16 cellular contexts compared by ENCODE assay signal in the genomic region with DNA sequence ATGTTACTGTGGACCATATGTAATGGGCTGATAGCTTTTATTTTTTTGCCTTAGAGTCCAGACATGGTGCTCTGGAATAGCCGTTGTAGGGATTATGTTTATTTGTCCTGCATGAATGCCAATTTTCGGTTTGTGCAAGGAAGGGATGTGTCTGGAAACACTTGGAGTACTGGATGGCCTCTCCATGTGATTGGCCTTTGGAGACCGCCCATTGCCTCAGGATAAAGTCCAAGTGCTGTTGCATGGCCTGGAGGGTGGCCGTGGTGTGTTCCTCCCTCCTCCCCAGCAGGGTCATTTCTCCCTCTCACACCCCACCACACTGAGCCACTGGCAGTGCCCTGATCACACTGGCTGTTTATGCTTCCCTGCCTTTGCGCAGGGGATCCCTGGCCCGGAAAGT.
DNase-seq lines count a peak whose midpoint lies in the region; ATAC-seq, FAIRE-seq and TF ChIP-seq lines count a peak whose summit lies in the region.
"Had no signal": no experiment of that assay in that cellular context is flagged by ENCODE, and none has a peak within 500 bp of the region (broad histone marks: within the 10 kb centered on the region; RNA-seq: fewer than 3 reads in every experiment).

No MANE protein-coding gene starts in this region.

- H3K4me1 ChIP-seq in HepG2 (ENCODE audit: insufficient read depth, low read length): peaks cover 52% of the 10 kb centered on the region
- H3K4me1 ChIP-seq in upper lobe of right lung: no peaks in the 10 kb centered on the region
- H3K4me1 ChIP-seq in trophoblast cell (ENCODE audit: control insufficient read depth in 1 of 2, insufficient read depth in 2 of 2, low read length in 2 of 2): peaks cover 0 to 8% of the 10 kb centered on the region in 2 experiments
- H3K4me1 ChIP-seq: uterus had no signal

- ATAC-seq in HepG2 (no peak), upper lobe of right lung (peak; percentile 58), GM21367 (IDR thresholded peaks at IDR 0.05; ENCODE audit: unreplicated experiment) (no peak)
- ATAC-seq: effector memory CD8-positive, alpha-beta T cell had no signal

- intact Hi-C loops in HepG2 (cut with micrococcal nuclease; ENCODE audit: unreplicated experiment): no loop called here
- intact Hi-C loops in upper lobe of right lung (cut with DNase I): no loop called here

- H3K23ac ChIP-seq in trophoblast cell (ENCODE audit: low read length): no peak overlapping the region

- H3K27me3 ChIP-seq in HepG2 (ENCODE audit: control insufficient read depth in 1 of 2, insufficient read depth in 2 of 2, low read length in 2 of 2) (no peaks in the 10 kb centered on the region), upper lobe of right lung (no peaks in the 10 kb centered on the region), trophoblast cell (ENCODE audit: insufficient read depth, low read length) (no peaks in the 10 kb centered on the region)
- H3K27me3 ChIP-seq: BE2C, uterus had no signal

- H3K4me3 ChIP-seq in fibroblast of the aortic adventitia (ENCODE audit: low read depth, low read length) (no peak overlapping the region), HepG2 (replicated peaks in 1 of 3; ENCODE audit: insufficient read depth in 1 of 3, low read depth in 2 of 3, low read length in 3 of 3) (no peak overlapping the region), upper lobe of right lung (no peak overlapping the region), trophoblast cell (ENCODE audit: low read depth, low read length) (no peak overlapping the region)
- H3K4me3 ChIP-seq: uterus had no signal

- no peak overlapping the region for H2BK120ac ChIP-seq in trophoblast cell (ENCODE audit: insufficient read depth, low read length, poor library complexity)

- WGBS in HepG2 (ENCODE audit: low lambda C conversion rate): 95% methylated on average over 6 of the region's 6 CpGs
- WGBS in trophoblast cell (ENCODE audit: extremely low coverage, insufficient coverage, insufficient read length): no CpG with 5 or more reads among the region's 6 CpGs

- CTCF ChIA-PET in HepG2 (lab: Yijun Ruan, JAX; ENCODE audit: low intra/inter-chr PET ratio, low total read pairs): no interaction called here

- no peak overlapping the region for H3K14ac ChIP-seq in trophoblast cell (ENCODE audit: low read length)

- H4K8ac ChIP-seq in trophoblast cell (ENCODE audit: low read depth, low read length): no peak overlapping the region

- in situ Hi-C loops in HepG2 (cut with HindIII; ENCODE audit: extremely low pct_ligation_motif_present, low pct_unique_long_range_greater_than_20kb): no loop called here

- BruUV-seq in HepG2 (replicated peaks; lab: Mats Ljungman, UMichigan): no TSS peak

- H3K79me2 ChIP-seq in HepG2 (ENCODE audit: insufficient read depth, low read length) (peaks cover 39% of the 10 kb centered on the region), trophoblast cell (ENCODE audit: control insufficient read depth, insufficient read depth, low read length, poor library complexity) (no peaks in the 10 kb centered on the region)

- no peak for FAIRE-seq in HepG2 (lab: Jason Lieb, UNC)
- FAIRE-seq: G401.6 had no signal

- no peak overlapping the region for H2BK12ac ChIP-seq in trophoblast cell (ENCODE audit: low read length)

- no peak overlapping the region for H3K4ac ChIP-seq in trophoblast cell (ENCODE audit: low read depth, low read length)

- H3K27ac ChIP-seq in HepG2 (ENCODE audit: extremely low read length, insufficient read depth, low read length) (no peak overlapping the region), upper lobe of right lung (no peak overlapping the region), trophoblast cell (ENCODE audit: low read depth, low read length) (no peak overlapping the region)
- H3K27ac ChIP-seq: uterus had no signal

- H3K36me3 ChIP-seq in HepG2 (replicated peaks in 1 of 2; ENCODE audit: control insufficient read depth in 1 of 2, insufficient read depth in 2 of 2, low read length in 2 of 2) (peaks cover 27 to 57% of the 10 kb centered on the region in 2 experiments), upper lobe of right lung (no peaks in the 10 kb centered on the region), trophoblast cell (ENCODE audit: control insufficient read depth in 1 of 2, insufficient read depth in 2 of 2, low read length in 2 of 2) (peaks cover 8 to 28% of the 10 kb centered on the region in 2 experiments)
- H3K36me3 ChIP-seq: uterus had no signal

- no peak overlapping the region for H4K91ac ChIP-seq in trophoblast cell (ENCODE audit: low read depth, low read length)

- no peak for TF ChIP-seq CTCF in fibroblast of the aortic adventitia (IDR thresholded peaks at IDR 0.05; ENCODE audit: insufficient read depth, low read length)
- no peak for TF ChIP-seq CTCF in HepG2 (CRISPR knock-in tag; IDR thresholded peaks at IDR 0.05)
- TF ChIP-seq CTCF in upper lobe of right lung (IDR thresholded peaks at IDR 0.05): no peak

- TF ChIP-seq POLR2A in HepG2 (IDR thresholded peaks at IDR 0.05; ENCODE audit: insufficient read depth in 1 of 2, low read depth in 2 of 2, low read length in 2 of 2): no peak

- POLR2A ChIA-PET in HepG2 (lab: Yijun Ruan, JAX): no interaction called here

- TF ChIP-seq EP300 in HepG2 (IDR thresholded peaks at IDR 0.05; ENCODE audit: low read depth in 2 of 2, low read length in 2 of 2) (no peak), HepG2 (CRISPR knock-in tag; IDR thresholded peaks at IDR 0.05; ENCODE audit: borderline replicate concordance) (no peak)

- H4K20me1 ChIP-seq in HepG2 (ENCODE audit: insufficient read depth, low read length): 0 out of 2 replicates have a peak, but pooled peaks cover 2% of the 10 kb centered on the region

- H3K9ac ChIP-seq in HepG2 (ENCODE audit: insufficient read depth, low read depth, low read length): no peak overlapping the region
- no peak overlapping the region for H3K9ac ChIP-seq in trophoblast cell (ENCODE audit: low read length)

- no peak overlapping the region for H2AK5ac ChIP-seq in trophoblast cell (ENCODE audit: low read length)

- H2BK5ac ChIP-seq in trophoblast cell (ENCODE audit: low read depth, low read length, poor library complexity): no peak overlapping the region

- no peak overlapping the region for H4K12ac ChIP-seq in trophoblast cell (ENCODE audit: low read depth, low read length)

- no peaks in the 10 kb centered on the region for H3K79me1 ChIP-seq in trophoblast cell (ENCODE audit: low read length)

- H3K9me3 ChIP-seq in HepG2 (ENCODE audit: low read length): no peaks in the 10 kb centered on the region
- H3K9me3 ChIP-seq in upper lobe of right lung: no peaks in the 10 kb centered on the region
- H3K9me3 ChIP-seq in trophoblast cell (ENCODE audit: insufficient read depth, low read depth, low read length): peaks cover 2% of the 10 kb centered on the region
- H3K9me3 ChIP-seq: BE2C, uterus had no signal

- no peak overlapping the region for H3K4me2 ChIP-seq in HepG2 (ENCODE audit: low read depth, low read length)
- no peak overlapping the region for H3K4me2 ChIP-seq in trophoblast cell (ENCODE audit: low read length)

- no peak overlapping the region for H3K18ac ChIP-seq in trophoblast cell (ENCODE audit: low read length)

- peak; percentile 13 for DNase-seq in NCI-H2029 treated with DMSO at 0.1 percent for 48 hours (lab: John Stamatoyannopoulos, UW)
- peak; percentile 27 for DNase-seq in fibroblast of the aortic adventitia (ENCODE audit: low read depth)
- DNase-seq in HepG2 (ENCODE audit: low spot score): no peak
- no peak for DNase-seq in upper lobe of right lung
- no peak for DNase-seq in trophoblast cell
- no peak for DNase-seq in superior temporal gyrus (ENCODE audit: extremely low spot score)
- DNase-seq: activated effector memory CD4-positive, alpha-beta T cell treated with Interleukin-2 at 50 U/mL for 16 hours; BE2C; effector memory CD8-positive, alpha-beta T cell; HFFc6; kidney glomerular epithelial cell; NCI-H1105 treated with DMSO at 0.1 percent for 48 hours; NCI-H774; uterus had no signal

- H2AFZ ChIP-seq in HepG2 (ENCODE audit: low read length) (no peak overlapping the region), trophoblast cell (ENCODE audit: insufficient read depth, low read length, poor library complexity) (no peak overlapping the region)

- TF ChIP-seq RAD21 in HepG2 (CRISPR knock-in tag; IDR thresholded peaks at IDR 0.05): no peak

TF ChIP-seq in HepG2, 621 proteins besides CTCF, POLR2A, EP300 and RAD21:
- TF ChIP-seq ZNF687 (CRISPR knock-in tag; IDR thresholded peaks at IDR 0.05) (peak; percentile 32; the same call in 1 of the 2 replicates), ZNF619 (CRISPR knock-in tag; IDR thresholded peaks at IDR 0.05) (0 out of 2 replicates have a peak, but pooled peaks have one; percentile 42), SP4 (CRISPR knock-in tag; IDR thresholded peaks at IDR 0.05) (no peak), CC2D1A (CRISPR knock-in tag; IDR thresholded peaks at IDR 0.05) (no peak), ZNF263 (CRISPR knock-in tag; IDR thresholded peaks at IDR 0.05) (peak; percentile 67), RARA (CRISPR knock-in tag; IDR thresholded peaks at IDR 0.05) (no peak), ZNF550 (CRISPR knock-in tag; IDR thresholded peaks at IDR 0.05; ENCODE audit: borderline replicate concordance) (0 out of 2 replicates have a peak, but pooled peaks have one; percentile 42)

Comparison
In these comparisons a context has a peak if more than half of its experiments do, and no peak if none do; other contexts are left out.
1. DNase-seq: peak in NCI-H2029 treated with DMSO at 0.1 percent for 48 hours (single experiment) and fibroblast of the aortic adventitia (single experiment); none in HepG2 (single experiment), upper lobe of right lung (single experiment), trophoblast cell (0 of 2) and superior temporal gyrus (single experiment).